32 cellular contexts compared by ENCODE assay signal in genomic region chr7:12477620-12478019, GRCh38.
"Had no signal": no experiment of that assay in that cellular context is flagged by ENCODE, and none has a peak within 500 bp of the region (broad histone marks: within the 10 kb centered on the region; RNA-seq: fewer than 3 reads in every experiment).

No MANE protein-coding gene starts in this region.

- H3K27ac ChIP-seq: adrenal gland, body of pancreas, esophagus muscularis mucosa, foreskin keratinocyte, gastrocnemius medialis, heart left ventricle, WERI-Rb-1 had no signal

- H3K27me3 Mint-ChIP-seq: activated B cell treated with CpG ODN at 0.5 μM for 24 hours; activated CD4-positive, alpha-beta memory T cell treated with anti-CD3 and anti-CD28 coated beads, Interleukin-2, amount 10 ng/mL, durations not matched to agents 7 days and 5 days; T-cell had no signal

- DNase-seq: activated B cell treated with CpG ODN at 0.5 μM for 24 hours; activated CD4-positive, alpha-beta memory T cell treated with anti-CD3 and anti-CD28 coated beads, Interleukin-2, amount 10 ng/mL, durations not matched to agents 7 days and 5 days; activated CD4-positive, alpha-beta T cell treated with anti-CD3 and anti-CD28 coated beads for 4 hours; activated CD4-positive, alpha-beta T cell treated with anti-CD3 and anti-CD28 coated beads, Interleukin-2, amount 10 ng/mL, durations not matched to agents 7 days and 5 days; activated CD4-positive, alpha-beta T cell treated with anti-CD3 and anti-CD28 coated beads, Interleukin-2, amount 50 U/mL, for 4 hours; activated CD8-positive, alpha-beta memory T cell treated with anti-CD3 and anti-CD28 coated beads, Interleukin-2, amount 50 U/mL, for 48 hours; activated gamma-delta T cell; activated naive CD4-positive, alpha-beta T cell; activated naive CD4-positive, alpha-beta T cell treated with anti-CD3 and anti-CD28 coated beads, Interleukin-2, amount 10 ng/mL, durations not matched to agents 7 days and 5 days; activated T-cell treated with anti-CD3 and anti-CD28 coated beads for 4 hours; activated T-cell treated with anti-CD3 and anti-CD28 coated beads, Interleukin-2, amount 50 U/mL, for 4 hours; adrenal gland; amygdala; aorta; body of pancreas; caudate nucleus; cortex of kidney; dermis blood vessel endothelial cell; effector CD4-positive, alpha-beta T cell; effector memory CD8-positive, alpha-beta T cell; erythroblast; foreskin keratinocyte; gastrocnemius medialis; glutamatergic neuron; heart left ventricle; T-cell; T1000; WERI-Rb-1 had no signal

- H3K9me3 Mint-ChIP-seq: activated B cell treated with CpG ODN at 0.5 μM for 24 hours; activated CD4-positive, alpha-beta memory T cell treated with anti-CD3 and anti-CD28 coated beads, Interleukin-2, amount 10 ng/mL, durations not matched to agents 7 days and 5 days; activated CD4-positive, alpha-beta T cell treated with anti-CD3 and anti-CD28 coated beads, Interleukin-2, amount 10 ng/mL, durations not matched to agents 7 days and 5 days; activated naive CD4-positive, alpha-beta T cell treated with anti-CD3 and anti-CD28 coated beads, Interleukin-2, amount 10 ng/mL, durations not matched to agents 7 days and 5 days; activated naive CD4-positive, alpha-beta T cell treated with anti-CD3 and anti-CD28 coated beads, Interleukin-2, amount 50 U/mL, for 72 hours; activated T-cell treated with anti-CD3 and anti-CD28 coated beads, Interleukin-2, amount 50 U/mL, for 4 hours; activated T-helper 1 cell treated with anti-CD3 and anti-CD28 coated beads, Interleukin-12 subunit alpha, Interleukin-12 subunit beta, Interleukin-2, Interleukin-4 antibody, amounts not matched to agents 30 ng/mL and 10 ng/mL and 1 ng/mL, durations not matched to agents 14 hours and 24 hours and 36 hours; effector memory CD8-positive, alpha-beta T cell; T-cell; T-helper 1 cell treated with Interleukin-12 subunit alpha and Interleukin-12 subunit beta and Interleukin-4 antibody, amounts not matched to agents 30 μg/mL and 1 μg/mL, for 36 hours had no signal

- ATAC-seq: activated T-cell treated with anti-CD3 and anti-CD28 coated beads, Interleukin-2, amount 50 U/mL, for 4 hours; body of pancreas; effector memory CD8-positive, alpha-beta T cell; foreskin keratinocyte; gastrocnemius medialis; heart left ventricle; T-cell had no signal

- H3K4me3 ChIP-seq: adrenal gland, body of pancreas, esophagus muscularis mucosa, gastrocnemius medialis, heart left ventricle had no signal

- H3K9me3 ChIP-seq: adrenal gland, body of pancreas, esophagus muscularis mucosa, gastrocnemius medialis, heart left ventricle had no signal

- H3K27ac Mint-ChIP-seq: activated B cell treated with CpG ODN at 0.5 μM for 24 hours; activated CD4-positive, alpha-beta memory T cell treated with anti-CD3 and anti-CD28 coated beads, Interleukin-2, amount 10 ng/mL, durations not matched to agents 7 days and 5 days; activated CD4-positive, alpha-beta T cell treated with anti-CD3 and anti-CD28 coated beads, Interleukin-2, amount 10 ng/mL, durations not matched to agents 7 days and 5 days; activated naive CD4-positive, alpha-beta T cell treated with anti-CD3 and anti-CD28 coated beads, Interleukin-2, amount 10 ng/mL, durations not matched to agents 7 days and 5 days; activated naive CD4-positive, alpha-beta T cell treated with anti-CD3 and anti-CD28 coated beads, Interleukin-2, amount 50 U/mL, for 72 hours; effector memory CD8-positive, alpha-beta T cell; T-cell; T-helper 1 cell treated with Interleukin-12 subunit alpha and Interleukin-12 subunit beta and Interleukin-4 antibody, amounts not matched to agents 30 μg/mL and 1 μg/mL, for 36 hours had no signal

- H3K36me3 ChIP-seq: adrenal gland, esophagus muscularis mucosa, gastrocnemius medialis, heart left ventricle, WERI-Rb-1 had no signal

- H3K36me3 Mint-ChIP-seq: activated naive CD4-positive, alpha-beta T cell treated with anti-CD3 and anti-CD28 coated beads, Interleukin-2, amount 10 ng/mL, durations not matched to agents 7 days and 5 days; activated naive CD4-positive, alpha-beta T cell treated with anti-CD3 and anti-CD28 coated beads, Interleukin-2, amount 50 U/mL, for 72 hours; T-cell had no signal

- H3K4me3 Mint-ChIP-seq: activated B cell treated with CpG ODN at 0.5 μM for 24 hours; activated CD4-positive, alpha-beta memory T cell treated with anti-CD3 and anti-CD28 coated beads, Interleukin-2, amount 10 ng/mL, durations not matched to agents 7 days and 5 days; activated CD4-positive, alpha-beta T cell treated with anti-CD3 and anti-CD28 coated beads, Interleukin-2, amount 10 ng/mL, durations not matched to agents 7 days and 5 days; activated naive CD4-positive, alpha-beta T cell treated with anti-CD3 and anti-CD28 coated beads, Interleukin-2, amount 10 ng/mL, durations not matched to agents 7 days and 5 days; activated T-cell treated with anti-CD3 and anti-CD28 coated beads, Interleukin-2, amount 50 U/mL, for 4 hours; activated T-helper 1 cell treated with anti-CD3 and anti-CD28 coated beads, Interleukin-12 subunit alpha, Interleukin-12 subunit beta, Interleukin-2, Interleukin-4 antibody, amounts not matched to agents 30 ng/mL and 10 ng/mL and 1 ng/mL, durations not matched to agents 14 hours and 24 hours and 36 hours; effector memory CD8-positive, alpha-beta T cell; T-cell; T-helper 1 cell treated with Interleukin-12 subunit alpha and Interleukin-12 subunit beta and Interleukin-4 antibody, amounts not matched to agents 30 μg/mL and 1 μg/mL, for 36 hours had no signal

- H3K27me3 ChIP-seq: adrenal gland, body of pancreas, esophagus muscularis mucosa, foreskin keratinocyte, gastrocnemius medialis, heart left ventricle had no signal

- H3K4me1 ChIP-seq: adrenal gland, body of pancreas, esophagus muscularis mucosa, foreskin keratinocyte, gastrocnemius medialis had no signal
